8 cellular contexts compared by ENCODE assay signal in the genomic region with DNA sequence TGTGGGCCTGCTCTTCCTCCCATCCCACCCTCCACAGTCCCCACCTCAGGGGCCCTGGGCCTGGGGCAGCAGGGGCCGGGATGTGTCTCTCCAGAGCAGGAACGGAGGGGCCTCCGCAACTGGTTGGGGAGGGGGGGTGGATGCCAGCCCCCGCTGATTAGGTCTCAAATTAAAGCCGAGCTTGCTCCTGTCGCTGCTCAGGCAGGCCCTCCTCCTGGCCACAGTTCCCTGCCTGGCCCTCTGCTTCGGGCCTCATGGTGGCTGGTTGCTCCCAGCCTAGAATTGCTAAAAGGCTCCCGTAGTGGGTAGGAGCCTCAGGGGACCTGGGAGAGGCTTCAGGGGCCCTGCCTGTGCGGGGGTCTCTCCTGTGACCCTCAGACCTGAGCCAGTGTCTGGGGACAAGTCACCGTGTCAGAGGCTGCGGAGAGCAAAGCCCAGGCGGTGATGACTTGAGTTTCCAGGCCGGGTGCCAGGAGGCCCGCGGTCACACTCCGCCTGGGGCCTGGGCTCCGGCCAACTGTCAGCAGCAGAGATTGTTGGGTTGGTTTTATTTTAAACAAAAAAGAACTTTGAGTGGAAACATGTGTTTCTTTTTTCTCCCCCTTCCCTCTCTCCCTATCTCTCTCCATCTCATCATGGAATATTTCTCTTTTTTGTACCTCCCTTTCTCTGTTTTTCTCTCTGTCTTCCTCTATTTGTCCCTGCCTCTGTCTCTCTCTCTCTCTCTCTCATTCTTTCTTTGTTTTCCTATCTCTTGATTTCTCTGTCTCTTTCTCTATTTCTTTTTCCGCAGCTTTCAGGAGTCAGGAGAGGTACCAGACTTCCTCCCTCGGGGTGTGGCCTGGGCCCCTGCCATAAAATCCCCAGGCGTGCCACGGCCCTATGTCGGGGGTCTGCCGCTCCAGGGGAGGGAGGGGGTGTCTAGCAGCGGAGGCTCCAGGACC. TPM values are rescaled to one million over a fixed set of nuclear protein-coding genes. Genes with fewer than 3 reads are reported as not detected.
DNase-seq lines count a peak whose midpoint lies in the region; ATAC-seq and TF ChIP-seq lines count a peak whose summit lies in the region.

No MANE protein-coding gene starts in this region.

- H3K27me3 ChIP-seq in A673 (replicated peaks; ENCODE audit: insufficient read depth, low read depth, low read length, poor library complexity) (no peaks in the 10 kb centered on the region), right lobe of liver (no peaks in the 10 kb centered on the region), thyroid gland (no peaks in the 10 kb centered on the region)
- H3K27me3 ChIP-seq in naive thymus-derived CD4-positive, alpha-beta T cell (ENCODE audit: control insufficient read depth in 2 of 2, insufficient read depth in 2 of 2, low read length in 2 of 2) = no peaks in the 10 kb centered on the region

- peak overlapping the region; percentile 64 for H3K27ac ChIP-seq in A673 (ENCODE audit: low read depth, low read length, poor library complexity, severe bottlenecking)
- peak overlapping the region; percentile 79 to 95 (median 81) for H3K27ac ChIP-seq in right lobe of liver
- H3K27ac ChIP-seq in thyroid gland = peak overlapping the region; percentile 93 to 97 (median 96)
- H3K27ac ChIP-seq in naive thymus-derived CD4-positive, alpha-beta T cell (ENCODE audit: low read depth, low read length) = no peak overlapping the region

- TF ChIP-seq CTCF in A673 (conservative IDR thresholded peaks at IDR 0.05; ENCODE audit: low read depth, low read length) (no peak), choroid plexus epithelial cell (conservative IDR thresholded peaks at IDR 0.05; ENCODE audit: low read depth, low read length) (no peak), right lobe of liver (IDR thresholded peaks at IDR 0.05) (no peak), thyroid gland (IDR thresholded peaks at IDR 0.05) (no peak)

- H3K27me3 Mint-ChIP-seq in naive thymus-derived CD4-positive, alpha-beta T cell = peaks cover 0 to 6% (median 0%) of the 10 kb centered on the region in 5 donors

- ATAC-seq in right lobe of liver = peak; percentile 68 to 74 (median 70)
- no peak for ATAC-seq in naive thymus-derived CD4-positive, alpha-beta T cell
- ATAC-seq in GM21528 (IDR thresholded peaks at IDR 0.05; ENCODE audit: low FRiP score, unreplicated experiment) = no peak

- peak overlapping the region in 1 of 10 donors; percentile 13 for H3K4me3 Mint-ChIP-seq in naive thymus-derived CD4-positive, alpha-beta T cell

- 12% methylated on average over 14 of the region's 24 CpGs for WGBS in right lobe of liver (ENCODE audit: insufficient coverage, low coverage, low lambda C conversion rate, missing lambda C conversion rate)
- whole genome bisulfite sequencing in thyroid gland, 2 donors = 9 to 11% methylated on average over 13 to 18 of the region's 24 CpGs

- H3K4me3 ChIP-seq in A673 (ENCODE audit: low read depth, low read length, poor library complexity, severe bottlenecking) (no peak overlapping the region), choroid plexus epithelial cell (ENCODE audit: low read depth, low read length) (no peak overlapping the region), right lobe of liver (no peak overlapping the region), thyroid gland (replicated peaks in 1 of 3) (no peak overlapping the region)
- H3K4me3 ChIP-seq in naive thymus-derived CD4-positive, alpha-beta T cell (ENCODE audit: low read length) = no peak overlapping the region

- peak overlapping the region in 3 of 9 donors; percentile 23 to 69 (median 66) for H3K27ac Mint-ChIP-seq in naive thymus-derived CD4-positive, alpha-beta T cell

- no peak for TF ChIP-seq POLR2A in right lobe of liver (IDR thresholded peaks at IDR 0.05)
- TF ChIP-seq POLR2A in thyroid gland (IDR thresholded peaks at IDR 0.05) = peak in 1 of 2 donors; percentile 38

- BruUV-seq in A673 (replicated peaks; lab: Mats Ljungman, UMichigan) = no TSS peak

- H3K36me3 ChIP-seq in A673 (ENCODE audit: insufficient read depth, low read length, poor library complexity, severe bottlenecking) = no peaks in the 10 kb centered on the region
- no peaks in the 10 kb centered on the region for H3K36me3 ChIP-seq in right lobe of liver
- H3K36me3 ChIP-seq in thyroid gland = no peaks in the 10 kb centered on the region
- no peaks in the 10 kb centered on the region for H3K36me3 ChIP-seq in naive thymus-derived CD4-positive, alpha-beta T cell (ENCODE audit: control insufficient read depth in 2 of 3, insufficient read depth in 3 of 3, low read length in 3 of 3)

- H3K4me1 Mint-ChIP-seq in naive thymus-derived CD4-positive, alpha-beta T cell = peaks cover 0 to 4% (median 0%) of the 10 kb centered on the region in 7 donors

- H3K36me3 Mint-ChIP-seq in naive thymus-derived CD4-positive, alpha-beta T cell = no peaks in the 10 kb centered on the region

- H3K4me1 ChIP-seq in A673 (ENCODE audit: insufficient read depth, low read length, poor library complexity, severe bottlenecking) = peaks cover 25% of the 10 kb centered on the region
- peaks cover 2 to 56% (median 30%) of the 10 kb centered on the region in 4 donors for H3K4me1 ChIP-seq in right lobe of liver
- peaks cover 28 to 53% of the 10 kb centered on the region in 2 donors for H3K4me1 ChIP-seq in thyroid gland
- no peaks in the 10 kb centered on the region for H3K4me1 ChIP-seq in naive thymus-derived CD4-positive, alpha-beta T cell (ENCODE audit: control insufficient read depth in 2 of 2, insufficient read depth in 2 of 2, low read length in 2 of 2)

- no peaks in the 10 kb centered on the region for H3K9me3 ChIP-seq in A673 (ENCODE audit: low read depth, low read length, poor library complexity, severe bottlenecking)
- no peaks in the 10 kb centered on the region for H3K9me3 ChIP-seq in right lobe of liver
- H3K9me3 ChIP-seq in thyroid gland = no peaks in the 10 kb centered on the region
- no peaks in the 10 kb centered on the region for H3K9me3 ChIP-seq in naive thymus-derived CD4-positive, alpha-beta T cell (ENCODE audit: control insufficient read depth in 2 of 3, low read length in 3 of 3)

- intact Hi-C loops in A673 (cut with micrococcal nuclease; ENCODE audit: unreplicated experiment) = no loop called here
- intact Hi-C loops in right lobe of liver (cut with DNase I) = no loop called here
- intact Hi-C loops in thyroid gland (cut with DNase I) = loop anchor here (5.0 kb wide), 1 partner anchor 34 kb away; no protein-coding TSS in a partner anchor
- intact Hi-C loops in naive thymus-derived CD4-positive, alpha-beta T cell (cut with micrococcal nuclease) = no loop called here

- POLR2A ChIA-PET in A673 (lab: Charles Lee; ENCODE audit: low non-redundant PET) = no interaction called here
- POLR2A ChIA-PET in naive thymus-derived CD4-positive, alpha-beta T cell (lab: Charles Lee) = no interaction called here

- DNase-seq in A673 (ENCODE audit: low spot score) (peak; percentile 62), NCI-H1092 (lab: John Stamatoyannopoulos, UW) (peak; percentile 55), choroid plexus epithelial cell (ENCODE audit: low read depth) (peak; percentile 92), right lobe of liver (peak; percentile 89 to 93 (median 92)), thyroid gland (peak; percentile 97)
- no peak for DNase-seq in activated CD4-positive, CD25-positive, alpha-beta regulatory T cell treated with anti-CD3 and anti-CD28 coated beads, Interleukin-2, amount 50 U/mL, for 72 hours
- no peak for DNase-seq in naive thymus-derived CD4-positive, alpha-beta T cell

- no peaks in the 10 kb centered on the region for H3K9me3 Mint-ChIP-seq in naive thymus-derived CD4-positive, alpha-beta T cell

- CTCF ChIA-PET in A673 (lab: Charles Lee) = no interaction called here
- CTCF ChIA-PET in naive thymus-derived CD4-positive, alpha-beta T cell (lab: Charles Lee) = interaction anchor here (0.7 kb wide), 1 partner anchor 97 kb away, joined by 3 read pairs; no protein-coding TSS in a partner anchor

RNA-seq across cellular contexts. Expression of a gene that starts 20.0 kb away (rescaled TPM):
- 70.5 and 91.6 TPM in 2 replicates for total RNA-seq in A673 (2021)
- total RNA-seq in right lobe of liver = 10 to 100 TPM in 4 of 6 experiments, 1 to 10 TPM in 2; 6.0 to 14.7 (median 10.8) TPM
- total RNA-seq in thyroid gland = 10 to 100 TPM; 22.3 to 53.2 (median 29.3) TPM
- under 1 TPM in 2 of 5 experiments, not detected in 3; 0.59 to 0.61 TPM for total RNA-seq in naive thymus-derived CD4-positive, alpha-beta T cell
- under 1 TPM in 1 of 2 donors, not detected in 1; 0.30 TPM for polyA plus RNA-seq in naive thymus-derived CD4-positive, alpha-beta T cell

RNA-seq across cellular contexts. Expression of a gene that starts 36.6 kb away (rescaled TPM):
- total RNA-seq in A673 (2021) (5.2 and 5.8 TPM in 2 replicates), right lobe of liver (1 to 10 TPM in 4 of 6 experiments, under 1 TPM in 2; 0.31 to 2.8 (median 1.5) TPM), thyroid gland (10 to 100 TPM; 11.9 to 32.3 (median 17.5) TPM)
- total RNA-seq in naive thymus-derived CD4-positive, alpha-beta T cell = 10 to 100 TPM in 3 of 5 experiments, 1 to 10 TPM in 2; 8.8 to 12.4 (median 10.5) TPM
- polyA plus RNA-seq in naive thymus-derived CD4-positive, alpha-beta T cell = 1 to 10 TPM; 5.1 to 9.0 TPM

Comparison
In these comparisons a context has a peak if more than half of its experiments do, and no peak if none do; other contexts are left out.
1. DNase-seq: peak in A673 (single experiment), NCI-H1092 (single experiment), choroid plexus epithelial cell (single experiment), right lobe of liver (3 of 3) and thyroid gland (2 of 2); none in activated CD4-positive, CD25-positive, alpha-beta regulatory T cell treated with anti-CD3 and anti-CD28 coated beads, Interleukin-2, amount 50 U/mL, for 72 hours (single experiment) and naive thymus-derived CD4-positive, alpha-beta T cell (0 of 9).
2. ATAC-seq: peak in right lobe of liver (4 of 4); none in naive thymus-derived CD4-positive, alpha-beta T cell (single experiment) and GM21528 (single experiment).
3. RNA of a gene that starts 20.0 kb away (total RNA-seq): 70.5 to 91.6 TPM in A673, 22.3 to 53.2 TPM in thyroid gland and 6.0 to 14.7 TPM in right lobe of liver; 0.59 to 0.61 TPM in naive thymus-derived CD4-positive, alpha-beta T cell; every median in the first group is over 4 times any median in the second.